Comparison of ENCODE assay signal across 9 cellular contexts in the genomic region with DNA sequence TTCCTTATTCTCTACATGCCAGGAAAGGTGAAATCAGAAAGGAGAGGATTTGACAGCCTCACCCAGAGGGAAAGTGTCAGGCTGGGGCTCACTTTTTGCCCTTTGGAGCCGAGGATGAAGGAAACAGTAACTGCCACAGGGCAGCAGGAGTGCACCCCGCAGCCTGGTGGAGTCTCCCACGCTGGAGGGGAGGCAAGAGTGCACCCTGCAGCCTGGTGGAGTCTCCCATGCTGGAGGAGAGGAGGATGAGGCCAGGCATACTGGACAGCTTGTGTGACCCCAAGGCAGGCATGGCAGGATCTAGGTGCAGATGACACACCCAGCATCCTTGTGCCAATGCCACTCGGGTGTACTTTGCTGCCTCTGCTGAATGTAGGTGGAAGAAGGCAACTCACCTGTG.
"Had no signal": no experiment of that assay in that cellular context is flagged by ENCODE, and none has a peak within 500 bp of the region (broad histone marks: within the 10 kb centered on the region; RNA-seq: fewer than 3 reads in every experiment).

No MANE protein-coding gene starts in this region.

- H3K4me1 ChIP-seq: HAP-1 had no signal

- H3K36me3 ChIP-seq: HAP-1 had no signal

- H3K4me3 ChIP-seq: GM23248, HAP-1 had no signal

- H3K9ac ChIP-seq: GM23248 had no signal

- H3K9me3 ChIP-seq: HAP-1 had no signal

- FAIRE-seq: HepG2 had no signal

- H2AFZ ChIP-seq: GM23248 had no signal

- H3K27ac ChIP-seq: GM23248, HL-60 had no signal

- DNase-seq: GM23248, GOT3, H7, HFFc6, IMR-90 had no signal

- ATAC-seq: HCT116, HepG2 had no signal
